Comparison of ENCODE assay signal across 16 cellular contexts in the genomic region with DNA sequence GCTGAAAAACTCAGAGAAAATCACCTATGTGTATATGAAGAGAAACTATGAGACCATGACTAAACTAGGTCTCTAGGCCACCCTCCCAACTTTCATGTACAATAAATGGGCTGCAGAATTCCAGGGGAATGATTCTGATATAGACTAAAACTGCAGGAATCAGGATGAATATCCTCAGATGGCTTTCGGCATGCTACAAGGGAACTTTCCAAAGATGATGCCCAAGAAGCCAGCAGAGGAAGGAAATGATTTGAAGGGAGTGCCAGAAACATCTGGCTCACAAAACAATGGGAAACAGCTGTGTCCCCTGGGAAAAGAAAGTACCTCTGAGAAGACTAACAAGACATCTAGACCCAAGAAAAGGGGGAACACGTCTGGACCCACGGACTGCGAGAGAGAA. TPM values are rescaled to one million over a fixed set of nuclear protein-coding genes. Genes with fewer than 3 reads are reported as not detected.
DNase-seq lines count a peak whose midpoint lies in the region; ATAC-seq and TF ChIP-seq lines count a peak whose summit lies in the region.
"Had no signal": no experiment of that assay in that cellular context is flagged by ENCODE, and none has a peak within 500 bp of the region (broad histone marks: within the 10 kb centered on the region; RNA-seq: fewer than 3 reads in every experiment).

No MANE protein-coding gene starts in this region.

- TF ChIP-seq CTCF in fibroblast of mammary gland (conservative IDR thresholded peaks at IDR 0.05; ENCODE audit: control insufficient read depth, insufficient read depth, low read depth, low read length): no peak

- no peaks in the 10 kb centered on the region for H3K9me3 Mint-ChIP-seq in activated naive CD8-positive, alpha-beta T cell (ENCODE audit: low read depth)
- H3K9me3 Mint-ChIP-seq in activated naive CD8-positive, alpha-beta T cell treated with anti-CD3 and anti-CD28 coated beads for 36 hours: peaks cover 3% of the 10 kb centered on the region
- no peaks in the 10 kb centered on the region for H3K9me3 Mint-ChIP-seq in stimulated activated effector memory CD8-positive, alpha-beta T cell treated with anti-CD3 and anti-CD28 coated beads, Interleukin-12 subunit alpha, Interleukin-12 subunit beta, amount 100 ng/mL, for 72 hours
- H3K9me3 Mint-ChIP-seq in stimulated activated naive CD8-positive, alpha-beta T cell treated with anti-CD3 and anti-CD28 coated beads, Interleukin-15, amount 100 ng/mL, for 72 hours: peaks cover 0 to 11% of the 10 kb centered on the region in 2 donors
- H3K9me3 Mint-ChIP-seq: CD8-positive, alpha-beta memory T cell had no signal

- no peak overlapping the region for H3K4me3 Mint-ChIP-seq in activated naive CD8-positive, alpha-beta T cell
- no peak overlapping the region for H3K4me3 Mint-ChIP-seq in activated naive CD8-positive, alpha-beta T cell treated with anti-CD3 and anti-CD28 coated beads for 36 hours
- H3K4me3 Mint-ChIP-seq in stimulated activated effector memory CD8-positive, alpha-beta T cell treated with anti-CD3 and anti-CD28 coated beads, Interleukin-12 subunit alpha, Interleukin-12 subunit beta, amount 100 ng/mL, for 72 hours: no peak overlapping the region
- H3K4me3 Mint-ChIP-seq in stimulated activated naive CD8-positive, alpha-beta T cell treated with anti-CD3 and anti-CD28 coated beads, Interleukin-15, amount 100 ng/mL, for 72 hours: no peak overlapping the region
- H3K4me3 Mint-ChIP-seq: CD8-positive, alpha-beta memory T cell had no signal

- DNase-seq in activated naive CD8-positive, alpha-beta T cell treated with anti-CD3 and anti-CD28 coated beads for 36 hours: no peak
- peak; percentile 20 for DNase-seq in adipocyte (ENCODE audit: low read depth)
- peak; percentile 29 for DNase-seq in fibroblast of mammary gland (ENCODE audit: low read depth)
- no peak for DNase-seq in stimulated activated effector memory CD8-positive, alpha-beta T cell treated with anti-CD3 and anti-CD28 coated beads, Interleukin-12 subunit alpha, Interleukin-12 subunit beta, amount 100 ng/mL, for 72 hours (ENCODE audit: low spot score in 2 of 2)
- no peak for DNase-seq in HPDE6-E6E7 (ENCODE audit: extremely low spot score)
- DNase-seq in NCI-H1436 (lab: John Stamatoyannopoulos, UW): no peak
- DNase-seq in stimulated activated naive CD8-positive, alpha-beta T cell treated with anti-CD3 and anti-CD28 coated beads, Interleukin-15, amount 100 ng/mL, for 72 hours: no peak
- DNase-seq: CD8-positive, alpha-beta memory T cell; KG1; NCI-H1092; NCI-H187; NCI-H446 treated with DMSO at 0.1 percent for 48 hours; NCI-H774; Right ventricle myocardium superior had no signal

- no peaks in the 10 kb centered on the region for H3K27me3 ChIP-seq in adipocyte (replicated peaks; ENCODE audit: control insufficient read depth, insufficient read depth, low read length)

- H3K4me3 ChIP-seq in adipocyte (ENCODE audit: low read length): no peak overlapping the region
- no peak overlapping the region for H3K4me3 ChIP-seq in fibroblast of mammary gland (ENCODE audit: control insufficient read depth, low read depth, low read length)

- H3K27ac Mint-ChIP-seq in activated naive CD8-positive, alpha-beta T cell: peak overlapping the region; percentile 47
- no peak overlapping the region for H3K27ac Mint-ChIP-seq in activated naive CD8-positive, alpha-beta T cell treated with anti-CD3 and anti-CD28 coated beads for 36 hours
- H3K27ac Mint-ChIP-seq in stimulated activated effector memory CD8-positive, alpha-beta T cell treated with anti-CD3 and anti-CD28 coated beads, Interleukin-12 subunit alpha, Interleukin-12 subunit beta, amount 100 ng/mL, for 72 hours: peak overlapping the region; percentile 5
- H3K27ac Mint-ChIP-seq in stimulated activated naive CD8-positive, alpha-beta T cell treated with anti-CD3 and anti-CD28 coated beads, Interleukin-15, amount 100 ng/mL, for 72 hours: peak overlapping the region in 1 of 2 donors; percentile 23

- no peaks in the 10 kb centered on the region for H3K27me3 Mint-ChIP-seq in activated naive CD8-positive, alpha-beta T cell
- H3K27me3 Mint-ChIP-seq in activated naive CD8-positive, alpha-beta T cell treated with anti-CD3 and anti-CD28 coated beads for 36 hours: no peaks in the 10 kb centered on the region
- H3K27me3 Mint-ChIP-seq in stimulated activated naive CD8-positive, alpha-beta T cell treated with anti-CD3 and anti-CD28 coated beads, Interleukin-15, amount 100 ng/mL, for 72 hours: no peaks in the 10 kb centered on the region
- H3K27me3 Mint-ChIP-seq: CD8-positive, alpha-beta memory T cell had no signal

- no peaks in the 10 kb centered on the region for H3K9me3 ChIP-seq in adipocyte (ENCODE audit: control insufficient read depth, low read length)

- no peak overlapping the region for H3K9ac ChIP-seq in adipocyte (ENCODE audit: low read length)

- no peak for ATAC-seq in stimulated activated effector memory CD8-positive, alpha-beta T cell treated with anti-CD3 and anti-CD28 coated beads, Interleukin-12 subunit alpha, Interleukin-12 subunit beta, amount 100 ng/mL, for 72 hours
- no peak for ATAC-seq in stimulated activated naive CD8-positive, alpha-beta T cell treated with anti-CD3 and anti-CD28 coated beads, Interleukin-15, amount 100 ng/mL, for 72 hours
- ATAC-seq: Panc1 had no signal

- H3K36me3 ChIP-seq in adipocyte (ENCODE audit: control insufficient read depth, insufficient read depth, low read length, severe bottlenecking): no peaks in the 10 kb centered on the region

- peaks cover 67% of the 10 kb centered on the region for H3K4me1 Mint-ChIP-seq in activated naive CD8-positive, alpha-beta T cell (ENCODE audit: low read depth)
- peaks cover 28% of the 10 kb centered on the region for H3K4me1 Mint-ChIP-seq in activated naive CD8-positive, alpha-beta T cell treated with anti-CD3 and anti-CD28 coated beads for 36 hours
- H3K4me1 Mint-ChIP-seq in stimulated activated effector memory CD8-positive, alpha-beta T cell treated with anti-CD3 and anti-CD28 coated beads, Interleukin-12 subunit alpha, Interleukin-12 subunit beta, amount 100 ng/mL, for 72 hours: peaks cover 39% of the 10 kb centered on the region
- peaks cover 37% of the 10 kb centered on the region for H3K4me1 Mint-ChIP-seq in stimulated activated naive CD8-positive, alpha-beta T cell treated with anti-CD3 and anti-CD28 coated beads, Interleukin-15, amount 100 ng/mL, for 72 hours

- peaks cover 20% of the 10 kb centered on the region for H3K4me1 ChIP-seq in adipocyte (ENCODE audit: control insufficient read depth, insufficient read depth, low read length)

- peaks cover 13% of the 10 kb centered on the region for H3K36me3 Mint-ChIP-seq in activated naive CD8-positive, alpha-beta T cell
- peaks cover 60% of the 10 kb centered on the region for H3K36me3 Mint-ChIP-seq in activated naive CD8-positive, alpha-beta T cell treated with anti-CD3 and anti-CD28 coated beads for 36 hours
- H3K36me3 Mint-ChIP-seq in stimulated activated effector memory CD8-positive, alpha-beta T cell treated with anti-CD3 and anti-CD28 coated beads, Interleukin-12 subunit alpha, Interleukin-12 subunit beta, amount 100 ng/mL, for 72 hours: peaks cover 10% of the 10 kb centered on the region

RNA-seq across cellular contexts. Expression of a gene that starts 41.1 kb away (rescaled TPM):
- total RNA-seq in activated naive CD8-positive, alpha-beta T cell treated with anti-CD3 and anti-CD28 coated beads for 36 hours: not detected
- total RNA-seq: CD8-positive, alpha-beta memory T cell had no signal

Comparison
In these comparisons a context has a peak if more than half of its experiments do, and no peak if none do; other contexts are left out.
1. DNase-seq: peak in adipocyte (single experiment) and fibroblast of mammary gland (single experiment); none in activated naive CD8-positive, alpha-beta T cell treated with anti-CD3 and anti-CD28 coated beads for 36 hours (single experiment), stimulated activated effector memory CD8-positive, alpha-beta T cell treated with anti-CD3 and anti-CD28 coated beads, Interleukin-12 subunit alpha, Interleukin-12 subunit beta, amount 100 ng/mL, for 72 hours (0 of 2), HPDE6-E6E7 (single experiment), NCI-H1436 (single experiment) and stimulated activated naive CD8-positive, alpha-beta T cell treated with anti-CD3 and anti-CD28 coated beads, Interleukin-15, amount 100 ng/mL, for 72 hours (0 of 2).